In genomic region chr12:1542599-1542998, GRCh38 we compare ENCODE assay signal across 33 cellular contexts.
"Had no signal": no experiment of that assay in that cellular context is flagged by ENCODE, and none has a peak within 500 bp of the region (broad histone marks: within the 10 kb centered on the region; RNA-seq: fewer than 3 reads in every experiment).

No MANE protein-coding gene starts in this region.

- H3K36me3 ChIP-seq: Peyer's patch, WERI-Rb-1 had no signal

- H3K4me1 ChIP-seq: Peyer's patch had no signal

- FAIRE-seq: bronchial epithelial cell had no signal

- H3K9me3 ChIP-seq: MG63, Peyer's patch had no signal

- ATAC-seq: activated CD8-positive, alpha-beta memory T cell treated with anti-CD3 and anti-CD28 coated beads, Interleukin-2, amount 10 ng/mL, durations not matched to agents 7 days and 5 days; activated naive CD8-positive, alpha-beta T cell treated with anti-CD3 and anti-CD28 coated beads, Interleukin-2, amount 50 U/mL, for 24 hours; PC-3 had no signal

- H3K4me3 ChIP-seq: MG63, Peyer's patch had no signal

- DNase-seq: activated CD4-positive, alpha-beta memory T cell treated with anti-CD3 and anti-CD28 coated beads, Interleukin-2, amount 10 ng/mL, durations not matched to agents 7 days and 5 days; activated CD4-positive, alpha-beta T cell treated with anti-CD3 and anti-CD28 coated beads for 1 hour; activated CD4-positive, alpha-beta T cell treated with anti-CD3 and anti-CD28 coated beads for 48 hours; activated CD4-positive, CD25-positive, alpha-beta regulatory T cell; activated CD8-positive, alpha-beta memory T cell treated with anti-CD3 and anti-CD28 coated beads for 24 hours; activated CD8-positive, alpha-beta memory T cell treated with anti-CD3 and anti-CD28 coated beads, Interleukin-2, amount 10 ng/mL, durations not matched to agents 7 days and 5 days; activated CD8-positive, alpha-beta memory T cell treated with anti-CD3 and anti-CD28 coated beads, Interleukin-2, amount 50 U/mL, for 48 hours; activated effector memory CD4-positive, alpha-beta T cell treated with Interleukin-2 at 50 U/mL for 16 hours; activated naive CD4-positive, alpha-beta T cell treated with anti-CD3 and anti-CD28 coated beads, Interleukin-2, amount 10 ng/mL, durations not matched to agents 7 days and 5 days; activated naive CD8-positive, alpha-beta T cell treated with anti-CD3 and anti-CD28 coated beads, Interleukin-2, amount 50 U/mL, for 24 hours; activated T-cell treated with anti-CD3 and anti-CD28 coated beads, Interleukin-2, amount 50 U/mL, for 48 hours; anterior cingulate cortex; caudate nucleus; cerebellar nuclear complex; Kasumi-1; MG63; NCI-H1048; NCI-H1105 treated with DMSO at 0.1 percent for 48 hours; NCI-H1436; NCI-H1694 treated with DMSO at 0.1 percent for 48 hours; NCI-H2029; NCI-H345; NCI-H524 treated with DMSO at 0.1 percent for 48 hours; PC-3; Peyer's patch; RPMI8226; SHP77 treated with DMSO at 0.1 percent for 48 hours; SW 1271; T-helper 1 cell; T-helper 2 cell; T-helper 9 cell; WERI-Rb-1 had no signal

- H3K27ac ChIP-seq: Peyer's patch, WERI-Rb-1 had no signal

- H3K27me3 ChIP-seq: MG63, Peyer's patch had no signal
